In the genomic region with DNA sequence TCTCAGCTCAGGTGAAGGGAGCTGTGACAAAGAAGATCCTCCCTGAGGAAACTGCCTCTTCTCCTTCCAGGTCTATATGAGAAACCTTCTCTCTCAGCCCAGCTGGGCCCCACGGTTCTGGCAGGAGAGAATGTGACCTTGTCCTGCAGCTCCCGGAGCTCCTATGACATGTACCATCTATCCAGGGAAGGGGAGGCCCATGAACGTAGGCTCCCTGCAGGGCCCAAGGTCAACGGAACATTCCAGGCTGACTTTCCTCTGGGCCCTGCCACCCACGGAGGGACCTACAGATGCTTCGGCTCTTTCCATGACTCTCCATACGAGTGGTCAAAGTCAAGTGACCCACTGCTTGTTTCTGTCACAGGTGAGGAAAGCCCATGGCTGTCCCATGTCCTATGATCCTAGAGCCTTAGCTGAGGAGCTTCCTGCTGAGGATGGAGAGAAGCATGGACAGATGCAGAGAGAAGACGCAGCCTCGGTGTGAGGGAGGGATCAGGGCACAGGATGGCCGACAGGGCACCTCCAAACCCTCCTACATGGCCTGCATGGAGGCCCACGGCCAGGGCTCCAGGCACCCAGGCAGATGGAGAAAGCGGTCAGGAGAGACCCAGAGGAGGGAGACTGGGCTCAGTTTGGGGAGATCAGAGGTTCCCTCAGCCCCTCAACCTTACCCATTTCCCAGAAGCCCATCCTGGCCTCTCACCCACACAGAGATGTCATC, we compare ENCODE assay signal across 7 cellular contexts. TPM values are rescaled to one million over a fixed set of nuclear protein-coding genes. Genes with fewer than 3 reads are reported as not detected.
"Had no signal": no experiment of that assay in that cellular context is flagged by ENCODE, and none has a peak within 500 bp of the region (broad histone marks: within the 10 kb centered on the region; RNA-seq: fewer than 3 reads in every experiment).

No MANE protein-coding gene starts in this region.

RNA-seq across cellular contexts. Expression of a gene that starts 5.7 kb away (rescaled TPM):
- total RNA-seq: GM23248, H4, H7, HepG2, HFFc6, HT1080 had no signal
- polyA plus RNA-seq: GM23248, HepG2 had no signal

RNA-seq across cellular contexts. Expression of a gene that starts 28.2 kb away (rescaled TPM):
- total RNA-seq: GM23248, H4, H7, HepG2, HFFc6, HT1080 had no signal
- polyA plus RNA-seq: GM23248, HepG2, IgD-negative memory B cell had no signal

RNA-seq across cellular contexts. Expression of a gene that starts 36.9 kb away (rescaled TPM):
- total RNA-seq: GM23248, H4, H7, HepG2, HFFc6, HT1080 had no signal
- polyA plus RNA-seq: GM23248, HepG2 had no signal

RNA-seq across cellular contexts. Expression of a gene that starts 41.0 kb away (rescaled TPM):
- total RNA-seq: GM23248, H4, H7, HepG2, HFFc6, HT1080 had no signal
- polyA plus RNA-seq: GM23248, HepG2 had no signal

RNA-seq across cellular contexts. Expression of a gene that starts 51.0 kb away (rescaled TPM):
- total RNA-seq: GM23248, H4, H7, HepG2, HFFc6, HT1080 had no signal
- polyA plus RNA-seq: GM23248, HepG2, IgD-negative memory B cell had no signal
